In genomic region chr17:42773290-42774035, GRCh38 we compare ENCODE assay signal across 1 cellular context.
TF ChIP-seq lines count a peak whose summit lies in the region.

VPS25 (plus strand) TSS chr17:42773449; CDS start chr17:42773476, 27 bp downstream.

TF ChIP-seq in HepG2, 621 proteins besides CTCF, POLR2A, EP300 and RAD21 (continued from another document and continues in another):
- TF ChIP-seq TFDP2 (CRISPR knock-in tag; IDR thresholded peaks at IDR 0.05) (peak; percentile 70), RNF2 (conservative IDR thresholded peaks at IDR 0.05; ENCODE audit: low read depth) (no peak), ZNF550 (CRISPR knock-in tag; IDR thresholded peaks at IDR 0.05; ENCODE audit: borderline replicate concordance) (no peak), ZNF251 (CRISPR knock-in tag; IDR thresholded peaks at IDR 0.05) (no peak), ZNF101 (CRISPR knock-in tag; IDR thresholded peaks at IDR 0.05; ENCODE audit: borderline replicate concordance, low read depth) (0 out of 2 replicates have a peak, but pooled peaks have one; percentile 50), ZNF691 (CRISPR knock-in tag; IDR thresholded peaks at IDR 0.05; ENCODE audit: borderline replicate concordance, low read depth) (peak; percentile 86), ELK4 (CRISPR knock-in tag; IDR thresholded peaks at IDR 0.05; ENCODE audit: borderline replicate concordance) (peak; percentile 28; the same call in 1 of the 2 replicates), CSRNP1 (CRISPR knock-in tag; IDR thresholded peaks at IDR 0.05) (0 out of 2 replicates have a peak, but pooled peaks have one; percentile 53), FOXJ3 (CRISPR knock-in tag; IDR thresholded peaks at IDR 0.05; ENCODE audit: borderline replicate concordance) (no peak; the same call in 1 of the 2 replicates), ZMYM4 (CRISPR knock-in tag; IDR thresholded peaks at IDR 0.05) (peak; percentile 62; the same call in 1 of the 2 replicates), SMARCE1 (IDR thresholded peaks at IDR 0.05; ENCODE audit: borderline replicate concordance) (no peak), ZNF577 (CRISPR knock-in tag; IDR thresholded peaks at IDR 0.05; ENCODE audit: borderline replicate concordance, low read depth) (no peak), ZFP36L1 (CRISPR knock-in tag; IDR thresholded peaks at IDR 0.05) (no peak), ATAD3A (CRISPR knock-in tag; IDR thresholded peaks at IDR 0.05) (no peak), ZBTB38 (CRISPR knock-in tag; IDR thresholded peaks at IDR 0.05) (peak; percentile 64; the same call in 1 of the 2 replicates), SMAD3 (CRISPR knock-in tag; IDR thresholded peaks at IDR 0.05) (peak; percentile 99), TFE3 (CRISPR knock-in tag; IDR thresholded peaks at IDR 0.05) (peak; percentile 76; the same call in 1 of the 2 replicates), CREM (IDR thresholded peaks at IDR 0.05) (peak; percentile 57; the same call in 1 of the 2 replicates), CREM (CRISPR knock-in tag; IDR thresholded peaks at IDR 0.05) (no peak), TGIF2 (CRISPR knock-in tag; IDR thresholded peaks at IDR 0.05) (no peak; the same call in none of the 2 replicates), ZNF430 (CRISPR knock-in tag; IDR thresholded peaks at IDR 0.05) (peak; percentile 85), XBP1 (CRISPR knock-in tag; IDR thresholded peaks at IDR 0.05) (no peak), CREB3 (CRISPR knock-in tag; IDR thresholded peaks at IDR 0.05) (peak; percentile 91), POLR2G (IDR thresholded peaks at IDR 0.05; ENCODE audit: low read depth, low read length) (peak; percentile 98), ZBTB3 (CRISPR knock-in tag; IDR thresholded peaks at IDR 0.05; ENCODE audit: borderline replicate concordance, low read depth) (no peak; the same call in 1 of the 2 replicates), ZNF790 (CRISPR knock-in tag; IDR thresholded peaks at IDR 0.05; ENCODE audit: borderline replicate concordance) (no peak), ZNF597 (CRISPR knock-in tag; IDR thresholded peaks at IDR 0.05) (no peak), PLSCR1 (CRISPR knock-in tag; IDR thresholded peaks at IDR 0.05; ENCODE audit: borderline replicate concordance) (no peak), ZXDC (CRISPR knock-in tag; IDR thresholded peaks at IDR 0.05) (no peak), ESRRA (CRISPR knock-in tag; IDR thresholded peaks at IDR 0.05; ENCODE audit: low read depth) (peak; percentile 73), FOXC1 (CRISPR knock-in tag; IDR thresholded peaks at IDR 0.05; ENCODE audit: borderline replicate concordance) (peak; percentile 97), KDM5A (IDR thresholded peaks at IDR 0.05; ENCODE audit: borderline replicate concordance, low read length) (peak; percentile 100), SKIL (CRISPR knock-in tag; IDR thresholded peaks at IDR 0.05; ENCODE audit: borderline replicate concordance) (no peak), ZNF558 (CRISPR knock-in tag; IDR thresholded peaks at IDR 0.05; ENCODE audit: borderline replicate concordance) (peak; percentile 22; the same call in 1 of the 2 replicates), IKZF4 (CRISPR knock-in tag; IDR thresholded peaks at IDR 0.05; ENCODE audit: borderline replicate concordance, low read depth, not compliant biosample characterization) (peak; percentile 73), ZNF296 (CRISPR knock-in tag; conservative IDR thresholded peaks at IDR 0.05) (peak; percentile 39; the same call in 1 of the 2 replicates), ZNF816 (CRISPR knock-in tag; IDR thresholded peaks at IDR 0.05; ENCODE audit: borderline replicate concordance) (no peak), TBX2 (CRISPR knock-in tag; IDR thresholded peaks at IDR 0.05; ENCODE audit: borderline replicate concordance) (peak; percentile 72), PITX1 (CRISPR knock-in tag; IDR thresholded peaks at IDR 0.05) (peak; percentile 73), EHMT2 (IDR thresholded peaks at IDR 0.05; ENCODE audit: borderline replicate concordance, low read depth, low read length) (no peak), SIX4 (CRISPR knock-in tag; IDR thresholded peaks at IDR 0.05) (peak; percentile 83), RBM39 (IDR thresholded peaks at IDR 0.05; ENCODE audit: low read depth, low read length, poor library complexity, severe bottlenecking) (peak; percentile 72), LCORL (IDR thresholded peaks at IDR 0.05) (no peak), LCORL (CRISPR knock-in tag; IDR thresholded peaks at IDR 0.05) (peak; percentile 77), ZNF770 (CRISPR knock-in tag; IDR thresholded peaks at IDR 0.05) (peak; percentile 58; the same call in 1 of the 2 replicates), ZBTB43 (CRISPR knock-in tag; conservative IDR thresholded peaks at IDR 0.05) (peak; percentile 55)
